Comparison of ENCODE assay signal across 8 cellular contexts in genomic region chr14:23302290-23303225, GRCh38. TPM values are rescaled to one million over a fixed set of nuclear protein-coding genes. Genes with fewer than 3 reads are reported as not detected.
DNase-seq lines count a peak whose midpoint lies in the region; ATAC-seq and TF ChIP-seq lines count a peak whose summit lies in the region.

Gene PPP1R3E, minus strand, starts transcription at chr14:23302859. Its CDS starts 283 bp downstream, at chr14:23302576.

- H3K9me3 ChIP-seq in AG04450 (ENCODE audit: control insufficient read depth, insufficient read depth, low read length) (no peaks in the 10 kb centered on the region; the same call in 1 of the 2 replicates), lower lobe of right lung (no peaks in the 10 kb centered on the region)

- DNase-seq in AG04450 (ENCODE audit: low read depth, low spot score) (no peak), NCI-H510A (lab: John Stamatoyannopoulos, UW) (peak; percentile 47), dermis blood vessel endothelial cell (peak; percentile 64), lower lobe of right lung (peak; percentile 83)
- DNase-seq in activated CD4-positive, alpha-beta T cell treated with anti-CD3 and anti-CD28 coated beads, Interleukin-2, amount 50 U/mL, for 1 hour = peak; percentile 87
- peak; percentile 68 to 91 (median 78) for DNase-seq in stimulated activated CD4-positive, alpha-beta T cell treated with anti-CD3 and anti-CD28 coated beads, TNF-alpha, amount 100 ng/mL, for 24 hours (ENCODE audit: low read depth in 3 of 3)

- H3K27me3 ChIP-seq in AG04450 (ENCODE audit: control insufficient read depth, insufficient read depth, low read length) = no peaks in the 10 kb centered on the region
- H3K27me3 ChIP-seq in lower lobe of right lung (ENCODE audit: low read depth) = no peaks in the 10 kb centered on the region

- intact Hi-C loops in lower lobe of right lung (cut with DNase I) = no loop called here

- POLR2A ChIA-PET in AG04450 (lab: Yijun Ruan, JAX) = interaction anchor here (0.7 to 2.8 kb wide), 4 partner anchors 9 to 893 kb away, joined by 3 to 28 read pairs (median 4); partner anchors contain the start of genes ACIN1, C14orf119, PABPN1 and TM9SF1

- H3K4me1 ChIP-seq in lower lobe of right lung = peaks cover 51% of the 10 kb centered on the region

- H3K36me3 ChIP-seq in lower lobe of right lung = peaks cover 11% of the 10 kb centered on the region

- ATAC-seq in GM18909 (IDR thresholded peaks at IDR 0.05; ENCODE audit: poor library complexity, unreplicated experiment) (peak; percentile 39), HG03196 (IDR thresholded peaks at IDR 0.05; ENCODE audit: unreplicated experiment) (peak; percentile 26), lower lobe of right lung (peak; percentile 66 to 68)

- TF ChIP-seq CTCF in AG04450 (IDR thresholded peaks at IDR 0.05; ENCODE audit: low read depth, low read length) (no peak), lower lobe of right lung (IDR thresholded peaks at IDR 0.05) (no peak)

- H3K4me3 ChIP-seq in AG04450 (ENCODE audit: low read depth, low read length) = peak within 1 kb of the TSS; percentile 74
- H3K4me3 ChIP-seq in lower lobe of right lung = peak within 1 kb of the TSS; percentile 78

- H3K27ac ChIP-seq in AG04450 (ENCODE audit: low read depth, low read length) (peak within 1 kb of the TSS; percentile 61), lower lobe of right lung (peak within 1 kb of the TSS; percentile 96)

- CTCF ChIA-PET in AG04450 (lab: Charles Lee) = interaction anchor here (0.7 to 2.8 kb wide), 10 partner anchors 9 to 746 kb away, joined by 3 to 24 read pairs (median 4); partner anchors contain the start of genes HOMEZ, PABPN1 and SLC22A17

RNA-seq across cellular contexts. Expression of gene PPP1R3E, which starts in this region (rescaled TPM):
- polyA plus RNA-seq in AG04450 (2011; rRNA removed) = 2.4 and 2.8 TPM in 2 replicates
- polyA minus RNA-seq in AG04450 (2011; rRNA and poly(A)+ RNA removed) = 2.3 and 2.6 TPM in 2 replicates
- 1.7 and 2.6 TPM in 2 replicates for total RNA-seq in dermis blood vessel endothelial cell
- total RNA-seq in lower lobe of right lung = 16.9 TPM
